Comparison of ENCODE assay signal across 8 cellular contexts in the genomic region with DNA sequence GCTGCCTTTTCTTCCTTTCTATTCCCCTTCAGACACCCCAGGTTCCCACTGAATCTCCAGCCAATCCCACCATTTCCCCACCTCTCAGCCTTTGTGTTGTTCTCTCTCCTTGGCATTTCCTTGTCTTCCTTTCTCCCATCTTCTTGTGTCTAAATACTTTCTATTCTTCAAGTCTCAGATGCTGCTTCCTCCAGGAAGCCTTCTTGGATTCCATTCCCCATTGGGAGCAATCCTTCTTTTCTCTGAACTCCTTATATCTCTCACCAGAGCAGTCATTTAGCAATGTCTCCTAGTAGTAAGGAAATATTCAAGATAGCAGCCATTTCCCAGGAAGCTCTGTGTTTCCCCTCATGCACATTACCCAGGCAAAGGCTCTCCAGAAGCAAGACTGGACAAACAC. TPM values are rescaled to one million over a fixed set of nuclear protein-coding genes. Genes with fewer than 3 reads are reported as not detected.
"Had no signal": no experiment of that assay in that cellular context is flagged by ENCODE, and none has a peak within 500 bp of the region (broad histone marks: within the 10 kb centered on the region; RNA-seq: fewer than 3 reads in every experiment).

No MANE protein-coding gene starts in this region.

- H3K4me3 Mint-ChIP-seq: HFFc6 had no signal

- H2AFZ ChIP-seq: GM23248 had no signal

- ATAC-seq: HCT116 had no signal

- H3K27ac ChIP-seq: GM23248 had no signal

- H3K9me3 Mint-ChIP-seq: HFFc6 had no signal

- H3K36me3 ChIP-seq: HAP-1 had no signal

- H3K27ac Mint-ChIP-seq: HFFc6 had no signal

- H3K9ac ChIP-seq: GM23248 had no signal

- H3K4me3 ChIP-seq: GM23248, HAP-1 had no signal

- DNase-seq: GM23248, GOT3, H7, HFFc6, IMR-90 had no signal

- H3K9me3 ChIP-seq: HAP-1 had no signal

RNA-seq across cellular contexts. Expression of a gene that starts 15.4 kb away (rescaled TPM):
- total RNA-seq: H7, HT-29 had no signal

RNA-seq across cellular contexts. Expression of a gene that starts 36.8 kb away (rescaled TPM):
- total RNA-seq: HT-29 had no signal
